Comparison of ENCODE assay signal across 9 cellular contexts in the genomic region with DNA sequence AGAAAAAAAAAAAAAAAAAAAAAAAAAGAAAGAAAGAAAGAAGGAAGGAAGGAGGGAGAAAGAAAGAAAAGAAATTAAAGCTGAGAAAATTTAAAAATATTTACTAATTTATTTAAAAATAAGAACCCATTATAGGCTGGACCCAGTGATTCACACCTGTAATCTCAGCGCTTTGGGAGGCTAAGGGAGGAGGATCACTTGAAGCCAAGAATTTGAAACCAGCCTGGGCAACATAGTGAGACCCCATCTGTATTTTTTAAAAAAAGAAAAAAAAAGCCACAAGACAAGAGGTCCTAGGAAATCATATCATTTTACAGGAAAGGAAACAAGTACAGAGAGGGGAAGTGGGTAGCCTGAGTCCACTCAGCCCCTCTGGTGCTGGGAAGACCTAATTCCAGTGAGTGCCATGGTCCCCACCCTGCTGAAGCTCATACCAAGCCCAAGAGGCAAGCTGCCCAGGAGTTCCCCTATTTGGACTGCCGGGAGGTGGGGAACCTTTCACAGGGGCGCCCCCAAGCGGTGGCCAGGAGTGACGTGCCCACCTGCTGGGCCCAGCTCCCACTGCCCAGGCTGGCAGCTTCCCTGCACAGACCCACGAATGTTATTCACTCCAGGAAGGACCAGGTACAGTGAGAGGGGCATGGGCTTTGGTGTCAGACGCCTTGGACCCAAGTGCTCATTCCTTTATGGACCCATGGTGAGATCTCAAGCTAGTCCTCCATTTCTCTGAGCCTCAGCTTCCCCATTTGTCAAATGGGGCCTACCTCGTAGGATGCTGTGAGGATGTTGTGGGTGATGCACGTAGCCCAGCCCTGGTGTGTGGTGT.
DNase-seq lines count a peak whose midpoint lies in the region; FAIRE-seq and TF ChIP-seq lines count a peak whose summit lies in the region.
"Had no signal": no experiment of that assay in that cellular context is flagged by ENCODE, and none has a peak within 500 bp of the region (broad histone marks: within the 10 kb centered on the region; RNA-seq: fewer than 3 reads in every experiment).

No MANE protein-coding gene starts in this region.

- H3K4me2 ChIP-seq in keratinocyte (ENCODE audit: control insufficient read depth, extremely low read depth, insufficient read depth, low read depth, low read length), result no peak overlapping the region

- H3K9me1 ChIP-seq in keratinocyte (ENCODE audit: control insufficient read depth, extremely low read depth, insufficient read depth, low read length), result no peaks in the 10 kb centered on the region

- no peak overlapping the region for H3K4me3 ChIP-seq in keratinocyte (ENCODE audit: control insufficient read depth in 2 of 3, extremely low read depth in 1 of 3, insufficient read depth in 2 of 3, low read depth in 1 of 3, low read length in 3 of 3)
- H3K4me3 ChIP-seq in stomach, result no peak overlapping the region

- WGBS in stomach, 5 donors, result 52 to 94% (median 58%) methylated on average over 3 to 9 of the region's 9 CpGs

- peak; percentile 74 for DNase-seq in activated effector memory CD4-positive, alpha-beta T cell treated with anti-CD3 and anti-CD28 coated beads, Interleukin-2, amount 50 U/mL, for 16 hours
- no peak for DNase-seq in activated effector memory CD4-positive, alpha-beta T cell treated with Interleukin-2 at 50 U/mL for 16 hours
- DNase-seq in NCI-H748 treated with DMSO at 0.1 percent for 48 hours (lab: John Stamatoyannopoulos, UW) (peak; percentile 5), keratinocyte (ENCODE audit: low read depth, low spot score) (no peak), stomach (peak; percentile 49), NCI-H1930 (lab: John Stamatoyannopoulos, UW) (no peak), HK-2 (ENCODE audit: unreplicated experiment) (no peak)
- peak; percentile 56 for DNase-seq in activated naive CD4-positive, alpha-beta T cell treated with anti-CD3 and anti-CD28 coated beads, Interleukin-2, amount 10 ng/mL, durations not matched to agents 7 days and 5 days

- no peaks in the 10 kb centered on the region for H4K20me1 ChIP-seq in keratinocyte (ENCODE audit: control insufficient read depth, extremely low read depth, insufficient read depth, low read length)

- no peak overlapping the region for H2AFZ ChIP-seq in keratinocyte (ENCODE audit: control insufficient read depth, low read length)

- H3K79me2 ChIP-seq in keratinocyte (ENCODE audit: control insufficient read depth, insufficient read depth, low read length), result no peaks in the 10 kb centered on the region

- peaks cover 2% of the 10 kb centered on the region for H3K36me3 Mint-ChIP-seq in activated naive CD4-positive, alpha-beta T cell treated with anti-CD3 and anti-CD28 coated beads, Interleukin-2, amount 10 ng/mL, durations not matched to agents 7 days and 5 days

- CTCF ChIA-PET in activated naive CD4-positive, alpha-beta T cell treated with anti-CD3 and anti-CD28 coated beads, Interleukin-2, amount 10 ng/mL, durations not matched to agents 7 days and 5 days (lab: Charles Lee), result interaction anchor here (0.8 to 1.8 kb wide), 5 partner anchors 11 to 1156 kb away, joined by 3 to 9 read pairs (median 4); no protein-coding TSS in a partner anchor

- no peaks in the 10 kb centered on the region for H3K4me1 Mint-ChIP-seq in activated naive CD4-positive, alpha-beta T cell treated with anti-CD3 and anti-CD28 coated beads, Interleukin-2, amount 10 ng/mL, durations not matched to agents 7 days and 5 days
- H3K4me1 Mint-ChIP-seq: activated naive CD4-positive, alpha-beta T cell treated with anti-CD3 and anti-CD28 coated beads, Interleukin-2, amount 50 U/mL, for 24 hours had no signal

- intact Hi-C loops in stomach (cut with DNase I; ENCODE audit: low total_unique reads), result no loop called here

- TF ChIP-seq POLR2A in stomach (IDR thresholded peaks at IDR 0.05), result no peak

- no peak overlapping the region for H3K27ac ChIP-seq in keratinocyte (ENCODE audit: control insufficient read depth, insufficient read depth, low read length)
- H3K27ac ChIP-seq in stomach, result peak overlapping the region in 3 of 5 donors; percentile 7 to 34 (median 27)

- no peaks in the 10 kb centered on the region for H3K27me3 Mint-ChIP-seq in activated naive CD4-positive, alpha-beta T cell treated with anti-CD3 and anti-CD28 coated beads, Interleukin-2, amount 10 ng/mL, durations not matched to agents 7 days and 5 days
- H3K27me3 Mint-ChIP-seq: activated naive CD4-positive, alpha-beta T cell treated with anti-CD3 and anti-CD28 coated beads, Interleukin-2, amount 50 U/mL, for 24 hours had no signal

- dilution Hi-C loops in keratinocyte (cut with MboI; ENCODE audit: extremely low pct_ligation_motif_present, low sequenced_read_pairs), result no loop called here

- H3K36me3 ChIP-seq in keratinocyte (ENCODE audit: control insufficient read depth in 2 of 2, extremely low read depth in 1 of 2, insufficient read depth in 2 of 2, low read length in 2 of 2) (peaks cover 4 to 8% of the 10 kb centered on the region in 2 experiments), stomach (peaks cover 45 to 70% (median 68%) of the 10 kb centered on the region in 4 donors)

- H3K9ac ChIP-seq in keratinocyte (ENCODE audit: control insufficient read depth, extremely low read depth, insufficient read depth, low read length), result no peak overlapping the region

- no peak overlapping the region for H3K4me3 Mint-ChIP-seq in activated naive CD4-positive, alpha-beta T cell treated with anti-CD3 and anti-CD28 coated beads, Interleukin-2, amount 10 ng/mL, durations not matched to agents 7 days and 5 days
- H3K4me3 Mint-ChIP-seq: activated naive CD4-positive, alpha-beta T cell treated with anti-CD3 and anti-CD28 coated beads, Interleukin-2, amount 50 U/mL, for 24 hours had no signal

- FAIRE-seq in keratinocyte (lab: Jason Lieb, UNC), result no peak

- no peaks in the 10 kb centered on the region for H3K9me3 Mint-ChIP-seq in activated naive CD4-positive, alpha-beta T cell treated with anti-CD3 and anti-CD28 coated beads, Interleukin-2, amount 10 ng/mL, durations not matched to agents 7 days and 5 days
- H3K9me3 Mint-ChIP-seq: activated naive CD4-positive, alpha-beta T cell treated with anti-CD3 and anti-CD28 coated beads, Interleukin-2, amount 50 U/mL, for 24 hours had no signal

- TF ChIP-seq CTCF in keratinocyte (optimal IDR thresholded peaks at IDR 0.05 in 1 of 3, IDR thresholded peaks at IDR 0.05 in 1 of 3, conservative IDR thresholded peaks at IDR 0.05 in 1 of 3; ENCODE audit: extremely low read depth in 1 of 3, insufficient read depth in 2 of 3, low read length in 3 of 3) (peak; percentile 42 to 72 (median 56)), stomach (IDR thresholded peaks at IDR 0.05) (peak in 2 of 7 experiments; percentile 19 to 23)

- H3K9me3 ChIP-seq in keratinocyte (ENCODE audit: control insufficient read depth, low read depth, low read length) (no peaks in the 10 kb centered on the region), stomach (no peaks in the 10 kb centered on the region)

- H3K27ac Mint-ChIP-seq in activated naive CD4-positive, alpha-beta T cell treated with anti-CD3 and anti-CD28 coated beads, Interleukin-2, amount 10 ng/mL, durations not matched to agents 7 days and 5 days, result no peak overlapping the region
- H3K27ac Mint-ChIP-seq: activated naive CD4-positive, alpha-beta T cell treated with anti-CD3 and anti-CD28 coated beads, Interleukin-2, amount 50 U/mL, for 24 hours had no signal

- H3K4me1 ChIP-seq in keratinocyte (ENCODE audit: control insufficient read depth, extremely low read depth, insufficient read depth, low read length), result no peaks in the 10 kb centered on the region
- H3K4me1 ChIP-seq in stomach, result peaks cover 4 to 27% (median 14%) of the 10 kb centered on the region in 4 donors

- no peak for TF ChIP-seq EP300 in stomach (IDR thresholded peaks at IDR 0.05)

- H3K27me3 ChIP-seq in keratinocyte (ENCODE audit: control insufficient read depth, extremely low read depth, insufficient read depth, low read length), result no peaks in the 10 kb centered on the region
- H3K27me3 ChIP-seq in stomach, result no peaks in the 10 kb centered on the region

Comparison
In these comparisons a context has a peak if more than half of its experiments do, and no peak if none do; other contexts are left out.
1. DNase-seq: peak in activated effector memory CD4-positive, alpha-beta T cell treated with anti-CD3 and anti-CD28 coated beads, Interleukin-2, amount 50 U/mL, for 16 hours (single experiment), NCI-H748 treated with DMSO at 0.1 percent for 48 hours (single experiment), activated naive CD4-positive, alpha-beta T cell treated with anti-CD3 and anti-CD28 coated beads, Interleukin-2, amount 10 ng/mL, durations not matched to agents 7 days and 5 days (single experiment) and stomach (single experiment); none in activated effector memory CD4-positive, alpha-beta T cell treated with Interleukin-2 at 50 U/mL for 16 hours (single experiment), keratinocyte (single experiment), NCI-H1930 (0 of 2) and HK-2 (single experiment).